In genomic region chr4:71123951-71124350, GRCh38 we compare ENCODE assay signal across 25 cellular contexts.
"Had no signal": no experiment of that assay in that cellular context is flagged by ENCODE, and none has a peak within 500 bp of the region (broad histone marks: within the 10 kb centered on the region; RNA-seq: fewer than 3 reads in every experiment).

No MANE protein-coding gene starts in this region.

- ATAC-seq: activated CD4-positive, alpha-beta T cell treated with anti-CD3 and anti-CD28 coated beads for 36 hours; activated CD8-positive, alpha-beta memory T cell treated with anti-CD3 and anti-CD28 coated beads, Interleukin-2, amount 10 ng/mL, durations not matched to agents 7 days and 5 days; activated CD8-positive, alpha-beta T cell treated with anti-CD3 and anti-CD28 coated beads, Interleukin-2, amount 10 ng/mL, durations not matched to agents 7 days and 5 days; esophagus mucosa had no signal

- H3K4me3 ChIP-seq: colonic mucosa had no signal

- H3K36me3 Mint-ChIP-seq: activated CD4-positive, alpha-beta memory T cell treated with anti-CD3 and anti-CD28 coated beads for 36 hours; activated CD8-positive, alpha-beta memory T cell treated with anti-CD3 and anti-CD28 coated beads, Interleukin-2, amount 10 ng/mL, durations not matched to agents 7 days and 5 days; activated naive CD4-positive, alpha-beta T cell treated with anti-CD3 and anti-CD28 coated beads, Interleukin-2, amount 10 ng/mL, durations not matched to agents 7 days and 5 days; activated naive CD8-positive, alpha-beta T cell had no signal

- H3K36me3 ChIP-seq: brain microvascular endothelial cell, colonic mucosa had no signal

- H3K27me3 ChIP-seq: brain microvascular endothelial cell, colonic mucosa had no signal

- H3K9me3 ChIP-seq: colonic mucosa had no signal

- DNase-seq: activated CD4-positive, alpha-beta memory T cell treated with anti-CD3 and anti-CD28 coated beads for 36 hours; activated CD4-positive, alpha-beta T cell treated with anti-CD3 and anti-CD28 coated beads for 36 hours; activated CD4-positive, alpha-beta T cell treated with anti-CD3 and anti-CD28 coated beads, Interleukin-2, amount 10 ng/mL, durations not matched to agents 24 days and 14 days; activated CD4-positive, CD25-positive, alpha-beta regulatory T cell; activated CD4-positive, CD25-positive, alpha-beta regulatory T cell treated with anti-CD3 and anti-CD28 coated beads, Interleukin-2, amount 50 U/mL, for 72 hours; activated CD8-positive, alpha-beta memory T cell treated with anti-CD3 and anti-CD28 coated beads, Interleukin-2, amount 10 ng/mL, durations not matched to agents 7 days and 5 days; activated CD8-positive, alpha-beta memory T cell treated with anti-CD3 and anti-CD28 coated beads, Interleukin-2, amount 50 U/mL, for 4 hours; activated CD8-positive, alpha-beta T cell treated with anti-CD3 and anti-CD28 coated beads, Interleukin-2, amount 10 ng/mL, durations not matched to agents 7 days and 5 days; activated effector memory CD4-positive, alpha-beta T cell treated with anti-CD3 and anti-CD28 coated beads, Interleukin-2, amount 50 U/mL, for 16 hours; activated naive CD4-positive, alpha-beta T cell treated with anti-CD3 and anti-CD28 coated beads, Interleukin-2, amount 10 ng/mL, durations not matched to agents 7 days and 5 days; activated T-cell treated with anti-CD3 and anti-CD28 coated beads, Interleukin-2, amount 50 U/mL, for 1 hour; activated T-cell treated with anti-CD3 and anti-CD28 coated beads, Interleukin-2, amount 50 U/mL, for 48 hours; amniotic stem cell; anterior cingulate cortex; brain microvascular endothelial cell; colonic mucosa; effector CD8-positive, alpha-beta T cell; endodermal cell; foreskin fibroblast; head of caudate nucleus; T-helper 2 cell had no signal

- H3K27me3 Mint-ChIP-seq: activated CD4-positive, alpha-beta T cell treated with anti-CD3 and anti-CD28 coated beads for 36 hours had no signal

- H3K27ac ChIP-seq: brain microvascular endothelial cell, colonic mucosa had no signal

- H3K27ac Mint-ChIP-seq: activated CD4-positive, alpha-beta memory T cell treated with anti-CD3 and anti-CD28 coated beads for 36 hours; activated CD4-positive, alpha-beta T cell treated with anti-CD3 and anti-CD28 coated beads for 36 hours; activated CD4-positive, alpha-beta T cell treated with anti-CD3 and anti-CD28 coated beads, Interleukin-2, amount 10 ng/mL, durations not matched to agents 24 days and 14 days; activated CD8-positive, alpha-beta memory T cell treated with anti-CD3 and anti-CD28 coated beads, Interleukin-2, amount 10 ng/mL, durations not matched to agents 7 days and 5 days; activated CD8-positive, alpha-beta T cell treated with anti-CD3 and anti-CD28 coated beads, Interleukin-2, amount 10 ng/mL, durations not matched to agents 7 days and 5 days; activated naive CD4-positive, alpha-beta T cell treated with anti-CD3 and anti-CD28 coated beads, Interleukin-2, amount 10 ng/mL, durations not matched to agents 7 days and 5 days; activated naive CD8-positive, alpha-beta T cell; activated T-helper 1 cell treated with anti-CD3 and anti-CD28 coated beads, Interleukin-12 subunit alpha, Interleukin-12 subunit beta, Interleukin-2, Interleukin-4 antibody, amounts not matched to agents 30 ng/mL and 10 ng/mL and 1 ng/mL, durations not matched to agents 14 hours and 24 hours and 36 hours; activated T-helper 2 cell treated with anti-CD3 and anti-CD28 coated beads, Interferon-gamma antibody, Interleukin-2, Interleukin-4, amounts not matched to agents 10 μg/mL and 5 μg/mL and 100 μg/mL, durations not matched to agents 14 hours and 24 hours and 36 hours; endodermal cell had no signal

- H3K9me3 Mint-ChIP-seq: activated CD4-positive, alpha-beta memory T cell treated with anti-CD3 and anti-CD28 coated beads for 36 hours; activated CD4-positive, alpha-beta T cell treated with anti-CD3 and anti-CD28 coated beads, Interleukin-2, amount 10 ng/mL, durations not matched to agents 24 days and 14 days; activated naive CD4-positive, alpha-beta T cell treated with anti-CD3 and anti-CD28 coated beads, Interleukin-2, amount 10 ng/mL, durations not matched to agents 7 days and 5 days; activated T-helper 1 cell treated with anti-CD3 and anti-CD28 coated beads, Interleukin-12 subunit alpha, Interleukin-12 subunit beta, Interleukin-2, Interleukin-4 antibody, amounts not matched to agents 30 ng/mL and 10 ng/mL and 1 ng/mL, durations not matched to agents 14 hours and 24 hours and 36 hours; activated T-helper 2 cell treated with anti-CD3 and anti-CD28 coated beads, Interferon-gamma antibody, Interleukin-2, Interleukin-4, amounts not matched to agents 10 μg/mL and 5 μg/mL and 100 μg/mL, durations not matched to agents 14 hours and 24 hours and 36 hours had no signal

- H3K4me1 ChIP-seq: colonic mucosa had no signal

- H3K4me3 Mint-ChIP-seq: activated CD4-positive, alpha-beta memory T cell treated with anti-CD3 and anti-CD28 coated beads for 36 hours; activated CD4-positive, alpha-beta T cell treated with anti-CD3 and anti-CD28 coated beads for 36 hours; activated CD4-positive, alpha-beta T cell treated with anti-CD3 and anti-CD28 coated beads, Interleukin-2, amount 10 ng/mL, durations not matched to agents 24 days and 14 days; activated CD8-positive, alpha-beta memory T cell treated with anti-CD3 and anti-CD28 coated beads, Interleukin-2, amount 10 ng/mL, durations not matched to agents 7 days and 5 days; activated CD8-positive, alpha-beta T cell treated with anti-CD3 and anti-CD28 coated beads, Interleukin-2, amount 10 ng/mL, durations not matched to agents 7 days and 5 days; activated naive CD4-positive, alpha-beta T cell treated with anti-CD3 and anti-CD28 coated beads, Interleukin-2, amount 10 ng/mL, durations not matched to agents 7 days and 5 days; activated naive CD8-positive, alpha-beta T cell; activated T-helper 1 cell treated with anti-CD3 and anti-CD28 coated beads, Interleukin-12 subunit alpha, Interleukin-12 subunit beta, Interleukin-2, Interleukin-4 antibody, amounts not matched to agents 30 ng/mL and 10 ng/mL and 1 ng/mL, durations not matched to agents 14 hours and 24 hours and 36 hours; endodermal cell had no signal

- H3K4me1 Mint-ChIP-seq: activated CD4-positive, alpha-beta T cell treated with anti-CD3 and anti-CD28 coated beads for 36 hours; activated CD4-positive, alpha-beta T cell treated with anti-CD3 and anti-CD28 coated beads, Interleukin-2, amount 10 ng/mL, durations not matched to agents 24 days and 14 days; activated naive CD4-positive, alpha-beta T cell treated with anti-CD3 and anti-CD28 coated beads, Interleukin-2, amount 10 ng/mL, durations not matched to agents 7 days and 5 days; endodermal cell had no signal
